ENCODE assay signal across 8 cellular contexts in the genomic region with DNA sequence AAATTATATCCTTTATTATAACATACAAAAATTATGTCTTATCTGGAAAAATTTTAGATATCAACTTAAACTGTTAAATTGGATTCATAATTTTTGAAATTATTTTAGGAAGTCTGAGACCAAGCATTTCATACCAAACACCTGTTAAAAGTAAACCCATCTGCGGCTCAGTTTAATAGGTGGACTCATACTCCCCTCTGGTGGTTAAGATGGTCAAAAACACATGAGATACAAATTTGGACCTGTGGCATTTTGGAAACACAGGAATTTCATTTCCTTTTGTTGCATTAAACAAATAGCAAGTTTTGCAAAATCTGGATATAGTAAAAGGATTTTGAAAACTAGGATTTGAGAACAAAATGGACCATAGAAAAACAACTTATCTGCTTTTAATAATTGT. TPM values are rescaled to one million over a fixed set of nuclear protein-coding genes. Genes with fewer than 3 reads are reported as not detected.
A peak's percentile ranks its signal among the peaks of the same experiment; 100 is the strongest.
DNase-seq lines count a peak whose midpoint lies in the region; ATAC-seq and TF ChIP-seq lines count a peak whose summit lies in the region.

No MANE protein-coding gene starts in this region.

- no peak overlapping the region for H3K9ac ChIP-seq in OCI-LY1 (ENCODE audit: low read length)

- DNase-seq in NCI-H1694 treated with DMSO at 0.1 percent for 48 hours (lab: John Stamatoyannopoulos, UW), result peak; percentile 33
- DNase-seq in NCI-H1694 (lab: John Stamatoyannopoulos, UW), result no peak
- DNase-seq in erythroblast (lab: John Stamatoyannopoulos, UW), result peak; percentile 29 to 61
- DNase-seq in prostate gland (ENCODE audit: low spot score), result peak; percentile 22
- no peak for DNase-seq in activated CD4-positive, alpha-beta T cell treated with anti-CD3 and anti-CD28 coated beads, Interleukin-2, amount 10 ng/mL, durations not matched to agents 7 days and 5 days

- H3K27me3 Mint-ChIP-seq in activated CD4-positive, alpha-beta T cell treated with anti-CD3 and anti-CD28 coated beads, Interleukin-2, amount 10 ng/mL, durations not matched to agents 7 days and 5 days, result peaks cover 5% of the 10 kb centered on the region

- H3K36me3 ChIP-seq in OCI-LY1 (ENCODE audit: insufficient read depth, low read length), result no peaks in the 10 kb centered on the region
- no peaks in the 10 kb centered on the region for H3K36me3 ChIP-seq in prostate gland

- WGBS in prostate gland, result 24% methylated on average over 1 of the region's 1 CpG

- H3K4me1 ChIP-seq in OCI-LY1 (ENCODE audit: insufficient read depth, low read length, severe bottlenecking), result no peaks in the 10 kb centered on the region
- no peaks in the 10 kb centered on the region for H3K4me1 ChIP-seq in prostate gland (replicated peaks)

- H3K27ac ChIP-seq in OCI-LY1 (ENCODE audit: low read depth, low read length, poor library complexity, severe bottlenecking), result no peak overlapping the region
- H3K27ac ChIP-seq in prostate gland, result no peak overlapping the region

- intact Hi-C loops in prostate gland (cut with DNase I), result loop anchor here (5.0 kb wide), 1 partner anchor 1595 kb away; no protein-coding TSS in a partner anchor

- no peaks in the 10 kb centered on the region for H3K4me1 Mint-ChIP-seq in activated CD4-positive, alpha-beta T cell treated with anti-CD3 and anti-CD28 coated beads, Interleukin-2, amount 10 ng/mL, durations not matched to agents 7 days and 5 days

- H2AFZ ChIP-seq in OCI-LY1 (ENCODE audit: low read length), result no peak overlapping the region

- ATAC-seq in HG02571 (IDR thresholded peaks at IDR 0.05; ENCODE audit: unreplicated experiment) (peak; percentile 62), HG03025 (IDR thresholded peaks at IDR 0.05; ENCODE audit: low FRiP score, unreplicated experiment) (no peak)

- H3K9me3 ChIP-seq in OCI-LY1 (ENCODE audit: low read length) (no peaks in the 10 kb centered on the region), prostate gland (no peaks in the 10 kb centered on the region)

- no peaks in the 10 kb centered on the region for H3K9me2 ChIP-seq in OCI-LY1 (ENCODE audit: low read depth, low read length)

- H3K9me3 Mint-ChIP-seq in activated CD4-positive, alpha-beta T cell treated with anti-CD3 and anti-CD28 coated beads, Interleukin-2, amount 10 ng/mL, durations not matched to agents 7 days and 5 days, result no peaks in the 10 kb centered on the region

- POLR2A ChIA-PET in activated CD4-positive, alpha-beta T cell treated with anti-CD3 and anti-CD28 coated beads, Interleukin-2, amount 10 ng/mL, durations not matched to agents 7 days and 5 days (lab: Charles Lee), result no interaction called here

- no peaks in the 10 kb centered on the region for H3K79me2 ChIP-seq in OCI-LY1 (ENCODE audit: insufficient read depth, low read length)

- H3K27me3 ChIP-seq in OCI-LY1 (ENCODE audit: insufficient read depth, low read length) (no peaks in the 10 kb centered on the region), prostate gland (replicated peaks; ENCODE audit: insufficient read depth) (no peaks in the 10 kb centered on the region)

- H4K20me1 ChIP-seq in OCI-LY1 (ENCODE audit: insufficient read depth, low read length), result no peaks in the 10 kb centered on the region

- no peak overlapping the region for H3K4me2 ChIP-seq in OCI-LY1 (ENCODE audit: low read length)

- no peaks in the 10 kb centered on the region for H3F3A ChIP-seq in OCI-LY1 (ENCODE audit: insufficient read depth, low read length)

- TF ChIP-seq CTCF in OCI-LY1 (IDR thresholded peaks at IDR 0.05; ENCODE audit: low read length) (peak; percentile 55), prostate gland (IDR thresholded peaks at IDR 0.05) (peak; percentile 22 to 74 (median 58))

- H3K27ac Mint-ChIP-seq in activated CD4-positive, alpha-beta T cell treated with anti-CD3 and anti-CD28 coated beads, Interleukin-2, amount 10 ng/mL, durations not matched to agents 7 days and 5 days, result no peak overlapping the region

- CTCF ChIA-PET in activated CD4-positive, alpha-beta T cell treated with anti-CD3 and anti-CD28 coated beads, Interleukin-2, amount 10 ng/mL, durations not matched to agents 7 days and 5 days (lab: Charles Lee), result no interaction called here

- TF ChIP-seq POLR2A in erythroblast (IDR thresholded peaks at IDR 0.05; ENCODE audit: low read length) (no peak), prostate gland (IDR thresholded peaks at IDR 0.05) (no peak)

- no peak overlapping the region for H3K4me3 ChIP-seq in OCI-LY1 (ENCODE audit: low read depth, low read length, poor library complexity, severe bottlenecking)
- no peak overlapping the region for H3K4me3 ChIP-seq in prostate gland

- H3K4me3 Mint-ChIP-seq in activated CD4-positive, alpha-beta T cell treated with anti-CD3 and anti-CD28 coated beads, Interleukin-2, amount 10 ng/mL, durations not matched to agents 7 days and 5 days, result no peak overlapping the region

- no peaks in the 10 kb centered on the region for H3K36me3 Mint-ChIP-seq in activated CD4-positive, alpha-beta T cell treated with anti-CD3 and anti-CD28 coated beads, Interleukin-2, amount 10 ng/mL, durations not matched to agents 7 days and 5 days (ENCODE audit: low read depth)

RNA-seq across cellular contexts. Expression of gene RGMB, which starts 53.7 kb away (rescaled TPM):
- total RNA-seq in prostate gland, result 10 to 100 TPM; 56.5 to 62.2 TPM
- total RNA-seq in activated CD4-positive, alpha-beta T cell treated with anti-CD3 and anti-CD28 coated beads, Interleukin-2, amount 10 ng/mL, durations not matched to agents 7 days and 5 days, result 1 to 10 TPM; 1.4 to 1.7 TPM

Comparison
In these comparisons a context has a peak if more than half of its experiments do, and no peak if none do; other contexts are left out.
1. DNase-seq: peak in NCI-H1694 treated with DMSO at 0.1 percent for 48 hours (single experiment), erythroblast (2 of 2) and prostate gland (single experiment); none in NCI-H1694 (single experiment) and activated CD4-positive, alpha-beta T cell treated with anti-CD3 and anti-CD28 coated beads, Interleukin-2, amount 10 ng/mL, durations not matched to agents 7 days and 5 days (single experiment).
2. RNA of gene RGMB, which starts 53.7 kb away (total RNA-seq): 56.5 to 62.2 TPM in prostate gland; 1.4 to 1.7 TPM in activated CD4-positive, alpha-beta T cell treated with anti-CD3 and anti-CD28 coated beads, Interleukin-2, amount 10 ng/mL, durations not matched to agents 7 days and 5 days; every median in the first group is over 10 times any median in the second.